Comparison of ENCODE assay signal across 17 cellular contexts in the genomic region with DNA sequence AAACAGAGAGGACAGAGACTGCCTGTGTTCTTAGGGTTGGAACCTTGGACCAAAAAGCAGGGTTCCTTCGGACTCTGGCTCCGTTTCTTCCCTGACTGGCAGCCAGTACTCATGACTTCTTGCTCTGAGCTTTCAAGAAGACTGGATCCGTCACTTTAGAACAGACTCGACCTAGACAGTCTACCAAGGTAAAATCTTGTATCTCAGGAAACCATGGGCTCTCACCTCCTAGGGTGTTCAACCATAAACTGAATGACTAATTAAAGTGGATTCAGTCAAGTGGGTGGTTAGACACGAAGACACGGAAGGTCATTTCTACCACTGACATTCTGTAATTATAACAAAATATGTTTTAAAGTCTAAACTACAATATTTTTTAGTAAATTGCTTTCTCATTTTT.
"Had no signal": no experiment of that assay in that cellular context is flagged by ENCODE, and none has a peak within 500 bp of the region (broad histone marks: within the 10 kb centered on the region; RNA-seq: fewer than 3 reads in every experiment).

No MANE protein-coding gene starts in this region.

- H3K4me1 ChIP-seq: colonic mucosa had no signal

- H3K4me3 ChIP-seq: colonic mucosa, spleen had no signal

- H3K36me3 ChIP-seq: colonic mucosa, spleen had no signal

- H3K4me1 Mint-ChIP-seq: neural crest cell had no signal

- H3K9me3 ChIP-seq: colonic mucosa had no signal

- H3K27me3 Mint-ChIP-seq: naive B cell, type B pancreatic cell had no signal

- H3K36me3 Mint-ChIP-seq: naive B cell, type B pancreatic cell had no signal

- H3K9me3 Mint-ChIP-seq: type B pancreatic cell had no signal

- H3K27ac Mint-ChIP-seq: naive B cell, type B pancreatic cell had no signal

- H3K27me3 ChIP-seq: colonic mucosa, spleen had no signal

- DNase-seq: colonic mucosa; effector CD4-positive, alpha-beta T cell; foreskin melanocyte; head of caudate nucleus; hippocampal formation; kidney glomerular epithelial cell; mesendoderm; naive B cell; posterior cingulate gyrus; spleen; stimulated activated CD4-positive, alpha-beta T cell treated with anti-CD3 and anti-CD28 coated beads, Interleukin-15, amount 100 ng/mL, for 24 hours; stimulated activated CD4-positive, alpha-beta T cell treated with anti-CD3 and anti-CD28 coated beads, Interleukin-1b, Interleukin-23, amount 100 ng/mL, for 48 hours; stimulated activated CD4-positive, alpha-beta T cell treated with anti-CD3 and anti-CD28 coated beads, Interleukin-4, amount 100 ng/mL, for 4 hours; stimulated activated naive CD4-positive, alpha-beta T cell treated with Interleukin-2 at 50 U/mL for 16 hours had no signal

- H3K4me3 Mint-ChIP-seq: naive B cell, neural crest cell, type B pancreatic cell had no signal

- H3K27ac ChIP-seq: colonic mucosa, spleen had no signal

- ATAC-seq: sciatic nerve had no signal
